ENCODE assay signal across 1 cellular context in genomic region chr1:230702934-230703678, GRCh38.
TF ChIP-seq lines count a peak whose summit lies in the region.

No MANE protein-coding gene starts in this region.

TF ChIP-seq in HepG2, 621 proteins besides CTCF, POLR2A, EP300 and RAD21 (continued from another document and continues in another):
- peak in 1 of 2 experiments; percentile 43; a peak in 1 of 4 replicates for TF ChIP-seq REST (IDR thresholded peaks at IDR 0.05; ENCODE audit: borderline replicate concordance in 1 of 2, low read depth in 1 of 2, low read length in 2 of 2)
- peak; percentile 96 for TF ChIP-seq CCDC6 (CRISPR knock-in tag; IDR thresholded peaks at IDR 0.05)
- TF ChIP-seq ZNF460 (CRISPR knock-in tag; IDR thresholded peaks at IDR 0.05; ENCODE audit: borderline replicate concordance), result no peak; the same call in 1 of the 2 replicates
- TF ChIP-seq ZNF749 (CRISPR knock-in tag; IDR thresholded peaks at IDR 0.05; ENCODE audit: borderline replicate concordance), result no peak; the same call in 1 of the 2 replicates
- TF ChIP-seq SRSF1 (optimal IDR thresholded peaks at IDR 0.05; ENCODE audit: low read depth, low read length), result peak; percentile 71
- TF ChIP-seq KAT8 (CRISPR knock-in tag; IDR thresholded peaks at IDR 0.05), result peak; percentile 80
- TF ChIP-seq AHDC1 (CRISPR knock-in tag; IDR thresholded peaks at IDR 0.05; ENCODE audit: borderline replicate concordance), result peak; percentile 89
- 0 out of 2 replicates have a peak, but pooled peaks have one; percentile 77 for TF ChIP-seq ZIK1 (CRISPR knock-in tag; IDR thresholded peaks at IDR 0.05; ENCODE audit: borderline replicate concordance, low read depth)
- TF ChIP-seq RXRB (CRISPR knock-in tag; IDR thresholded peaks at IDR 0.05; ENCODE audit: borderline replicate concordance), result peak; percentile 95
- no peak for TF ChIP-seq HDAC6 (IDR thresholded peaks at IDR 0.05; ENCODE audit: low read depth, low read length)
- peak; percentile 88 for TF ChIP-seq ZNF616 (CRISPR knock-in tag; IDR thresholded peaks at IDR 0.05; ENCODE audit: low read depth)
- peak; percentile 87 for TF ChIP-seq KDM2A (CRISPR knock-in tag; IDR thresholded peaks at IDR 0.05; ENCODE audit: borderline replicate concordance, low read depth)
- TF ChIP-seq ZNF296 (CRISPR knock-in tag; conservative IDR thresholded peaks at IDR 0.05), result peak; percentile 89
- no peak for TF ChIP-seq TRIM24 (CRISPR knock-in tag; IDR thresholded peaks at IDR 0.05)
- peak; percentile 92 for TF ChIP-seq ELF1 (CRISPR knock-in tag; IDR thresholded peaks at IDR 0.05)
- TF ChIP-seq ZNF878 (CRISPR knock-in tag; IDR thresholded peaks at IDR 0.05), result peak; percentile 94
- peak; percentile 73; the same call in 1 of the 2 replicates for TF ChIP-seq ZNF121 (CRISPR knock-in tag; IDR thresholded peaks at IDR 0.05)
- TF ChIP-seq ZMYM4 (CRISPR knock-in tag; IDR thresholded peaks at IDR 0.05), result peak; percentile 80
- peak; percentile 87; the same call in 1 of the 2 replicates for TF ChIP-seq ERF (CRISPR knock-in tag; IDR thresholded peaks at IDR 0.05)
- TF ChIP-seq RCOR2 (CRISPR knock-in tag; IDR thresholded peaks at IDR 0.05), result peak; percentile 89
- no peak for TF ChIP-seq BCLAF1 (IDR thresholded peaks at IDR 0.05)
- TF ChIP-seq ZNF83 (CRISPR knock-in tag; IDR thresholded peaks at IDR 0.05; ENCODE audit: borderline replicate concordance), result no peak
- TF ChIP-seq HDAC1 (CRISPR knock-in tag; IDR thresholded peaks at IDR 0.05), result peak; percentile 98
- TF ChIP-seq HHEX (CRISPR knock-in tag; IDR thresholded peaks at IDR 0.05), result no peak
- TF ChIP-seq ZNF850 (CRISPR knock-in tag; conservative IDR thresholded peaks at IDR 0.05), result no peak
- TF ChIP-seq ETV6 (CRISPR knock-in tag; conservative IDR thresholded peaks at IDR 0.05), result peak; percentile 85; the same call in 1 of the 2 replicates
- peak; percentile 91; the same call in 1 of the 2 replicates for TF ChIP-seq ZNF343 (CRISPR knock-in tag; IDR thresholded peaks at IDR 0.05)
- TF ChIP-seq MEIS1 (CRISPR knock-in tag; IDR thresholded peaks at IDR 0.05; ENCODE audit: borderline replicate concordance), result peak; percentile 58; the same call in 1 of the 2 replicates
- TF ChIP-seq LBX2 (CRISPR knock-in tag; IDR thresholded peaks at IDR 0.05; ENCODE audit: borderline replicate concordance), result peak; percentile 87; the same call in 1 of the 2 replicates
- peak; percentile 96 for TF ChIP-seq ZNF362 (CRISPR knock-in tag; IDR thresholded peaks at IDR 0.05; ENCODE audit: borderline replicate concordance)
- peak; percentile 90 for TF ChIP-seq MXD3 (CRISPR knock-in tag; IDR thresholded peaks at IDR 0.05)
- no peak; the same call in 1 of the 2 replicates for TF ChIP-seq NCOA1 (CRISPR knock-in tag; IDR thresholded peaks at IDR 0.05)
- no peak for TF ChIP-seq NFIB (CRISPR knock-in tag; IDR thresholded peaks at IDR 0.05; ENCODE audit: borderline replicate concordance)
- TF ChIP-seq ZNF124 (CRISPR knock-in tag; IDR thresholded peaks at IDR 0.05), result peak; percentile 79
- TF ChIP-seq CHD4 (IDR thresholded peaks at IDR 0.05; ENCODE audit: borderline replicate concordance, low read length), result no peak
- TF ChIP-seq NFAT5 (CRISPR knock-in tag; IDR thresholded peaks at IDR 0.05), result peak; percentile 88
- TF ChIP-seq ZNF253 (CRISPR knock-in tag; IDR thresholded peaks at IDR 0.05; ENCODE audit: borderline replicate concordance), result peak; percentile 62; the same call in 1 of the 2 replicates
- peak; percentile 99 for TF ChIP-seq MED1 (CRISPR knock-in tag; IDR thresholded peaks at IDR 0.05)
- TF ChIP-seq MAZ (IDR thresholded peaks at IDR 0.05; ENCODE audit: borderline replicate concordance, low read depth, low read length), result no peak
- TF ChIP-seq MAZ (CRISPR knock-in tag; IDR thresholded peaks at IDR 0.05; ENCODE audit: low read depth), result no peak; the same call in 1 of the 2 replicates
- peak; percentile 84; the same call in 1 of the 2 replicates for TF ChIP-seq ZFP90 (CRISPR knock-in tag; IDR thresholded peaks at IDR 0.05; ENCODE audit: borderline replicate concordance)
- no peak for TF ChIP-seq NBN (conservative IDR thresholded peaks at IDR 0.05)
- 0 out of 2 replicates have a peak, but pooled peaks have one; percentile 28 for TF ChIP-seq DNMT3B (CRISPR knock-in tag; conservative IDR thresholded peaks at IDR 0.05)
- peak; percentile 82 for TF ChIP-seq SIX4 (CRISPR knock-in tag; IDR thresholded peaks at IDR 0.05)
